ENCODE assay signal across 18 cellular contexts in genomic region chr4:168812806-168813205, GRCh38.
A peak's percentile ranks its signal among the peaks of the same experiment; 100 is the strongest.
DNase-seq lines count a peak whose midpoint lies in the region; ATAC-seq and TF ChIP-seq lines count a peak whose summit lies in the region.
"Had no signal": no experiment of that assay in that cellular context is flagged by ENCODE, and none has a peak within 500 bp of the region (broad histone marks: within the 10 kb centered on the region; RNA-seq: fewer than 3 reads in every experiment).

No MANE protein-coding gene starts in this region.

- peaks cover 0 to 47% (median 23%) of the 10 kb centered on the region in 12 donors for H3K4me1 ChIP-seq in heart left ventricle
- H3K4me1 ChIP-seq in uterus: no peaks in the 10 kb centered on the region
- no peaks in the 10 kb centered on the region for H3K4me1 ChIP-seq in effector memory CD4-positive, alpha-beta T cell (ENCODE audit: control insufficient read depth, insufficient read depth, low read length, poor library complexity, severe bottlenecking)

- H3K27me3 Mint-ChIP-seq in osteocyte (ENCODE audit: unreplicated experiment): no peaks in the 10 kb centered on the region
- peaks cover 27% of the 10 kb centered on the region for H3K27me3 Mint-ChIP-seq in activated naive CD4-positive, alpha-beta T cell treated with anti-CD3 and anti-CD28 coated beads, Interleukin-2, amount 10 ng/mL, durations not matched to agents 7 days and 5 days

- intact Hi-C loops in heart left ventricle (cut with DNase I): no loop called here
- intact Hi-C loops in cardiac septum (cut with DNase I): loop anchor here (10.0 kb wide), 1 partner anchor 228 kb away; no protein-coding TSS in a partner anchor
- intact Hi-C loops in uterus (cut with DNase I; ENCODE audit: low total_unique reads): loop anchor here (10.0 kb wide), 1 partner anchor 98 kb away; no protein-coding TSS in a partner anchor

- no peak overlapping the region for H3K4me3 ChIP-seq in heart left ventricle
- H3K4me3 ChIP-seq in uterus: no peak overlapping the region
- H3K4me3 ChIP-seq in effector memory CD4-positive, alpha-beta T cell (ENCODE audit: insufficient read depth, low read depth, low read length, poor library complexity, severe bottlenecking): no peak overlapping the region
- H3K4me3 ChIP-seq: PC-9 had no signal

- ATAC-seq in heart left ventricle: no peak
- ATAC-seq in HG02981 (IDR thresholded peaks at IDR 0.05; ENCODE audit: unreplicated experiment): no peak

- H3K36me3 Mint-ChIP-seq in osteocyte (ENCODE audit: unreplicated experiment): peaks cover 9% of the 10 kb centered on the region
- H3K36me3 Mint-ChIP-seq in activated naive CD4-positive, alpha-beta T cell treated with anti-CD3 and anti-CD28 coated beads, Interleukin-2, amount 10 ng/mL, durations not matched to agents 7 days and 5 days: no peaks in the 10 kb centered on the region
- H3K36me3 Mint-ChIP-seq: activated naive CD8-positive, alpha-beta T cell had no signal

- H3K9me3 Mint-ChIP-seq in osteocyte (ENCODE audit: unreplicated experiment): no peaks in the 10 kb centered on the region
- H3K9me3 Mint-ChIP-seq in activated naive CD4-positive, alpha-beta T cell treated with anti-CD3 and anti-CD28 coated beads, Interleukin-2, amount 10 ng/mL, durations not matched to agents 7 days and 5 days: no peaks in the 10 kb centered on the region
- H3K9me3 Mint-ChIP-seq: CD4-positive, alpha-beta T cell had no signal

- DNase-seq in heart left ventricle (no peak), cardiac septum (ENCODE audit: low spot score) (no peak), fibroblast of peridontal ligament (ENCODE audit: extremely low read depth) (peak; percentile 36), osteocyte (ENCODE audit: extremely low spot score, unreplicated experiment) (no peak), uterus (no peak)
- DNase-seq in activated naive CD4-positive, alpha-beta T cell treated with anti-CD3 and anti-CD28 coated beads, Interleukin-2, amount 10 ng/mL, durations not matched to agents 7 days and 5 days: no peak
- DNase-seq in effector memory CD4-positive, alpha-beta T cell: no peak
- DNase-seq: 8988T; activated T-cell treated with anti-CD3 and anti-CD28 coated beads for 4 hours; CD4-positive, alpha-beta T cell; erythroblast; Karpas-422; NCI-H510A; PC-9; T-helper 2 cell had no signal

- peak overlapping the region; percentile 41 for H3K4me3 Mint-ChIP-seq in osteocyte (ENCODE audit: unreplicated experiment)
- H3K4me3 Mint-ChIP-seq in activated naive CD4-positive, alpha-beta T cell treated with anti-CD3 and anti-CD28 coated beads, Interleukin-2, amount 10 ng/mL, durations not matched to agents 7 days and 5 days: no peak overlapping the region
- H3K4me3 Mint-ChIP-seq: activated naive CD8-positive, alpha-beta T cell; CD4-positive, alpha-beta T cell had no signal

- H3K27ac ChIP-seq in heart left ventricle: peak overlapping the region in 9 of 12 donors; percentile 31 to 89 (median 50)
- peak overlapping the region; percentile 89 to 92 for H3K27ac ChIP-seq in uterus
- no peak overlapping the region for H3K27ac ChIP-seq in effector memory CD4-positive, alpha-beta T cell (ENCODE audit: insufficient read depth, low read length, poor library complexity, severe bottlenecking)
- H3K27ac ChIP-seq: parathyroid adenoma, PC-9 had no signal

- H3K9me3 ChIP-seq in heart left ventricle (no peaks in the 10 kb centered on the region), uterus (no peaks in the 10 kb centered on the region)
- H3K9me3 ChIP-seq in effector memory CD4-positive, alpha-beta T cell (ENCODE audit: control insufficient read depth, low read length): no peaks in the 10 kb centered on the region

- no peaks in the 10 kb centered on the region for H3K36me3 ChIP-seq in heart left ventricle
- no peaks in the 10 kb centered on the region for H3K36me3 ChIP-seq in uterus
- H3K36me3 ChIP-seq in effector memory CD4-positive, alpha-beta T cell (ENCODE audit: control insufficient read depth, insufficient read depth, low read length): no peaks in the 10 kb centered on the region

- H3K27me3 ChIP-seq in heart left ventricle (no peaks in the 10 kb centered on the region), uterus (no peaks in the 10 kb centered on the region)
- H3K27me3 ChIP-seq in effector memory CD4-positive, alpha-beta T cell (replicated peaks; ENCODE audit: control insufficient read depth, insufficient read depth, low read length, poor library complexity, severe bottlenecking): peaks cover 6% of the 10 kb centered on the region

- TF ChIP-seq POLR2A in heart left ventricle (IDR thresholded peaks at IDR 0.05) (no peak), uterus (IDR thresholded peaks at IDR 0.05) (no peak)

- peaks cover 85% of the 10 kb centered on the region for H3K4me1 Mint-ChIP-seq in osteocyte (ENCODE audit: unreplicated experiment)
- no peaks in the 10 kb centered on the region for H3K4me1 Mint-ChIP-seq in activated naive CD4-positive, alpha-beta T cell treated with anti-CD3 and anti-CD28 coated beads, Interleukin-2, amount 10 ng/mL, durations not matched to agents 7 days and 5 days

- no peak for TF ChIP-seq CTCF in heart left ventricle (IDR thresholded peaks at IDR 0.05)
- TF ChIP-seq CTCF in osteocyte (IDR thresholded peaks at IDR 0.05): no peak
- no peak for TF ChIP-seq CTCF in uterus (IDR thresholded peaks at IDR 0.05)

- CTCF ChIA-PET in activated naive CD4-positive, alpha-beta T cell treated with anti-CD3 and anti-CD28 coated beads, Interleukin-2, amount 10 ng/mL, durations not matched to agents 7 days and 5 days (lab: Charles Lee): no interaction called here

- 72 to 81% (median 72%) methylated on average over 6 of the region's 6 CpGs for WGBS in heart left ventricle, 4 donors

- H3K27ac Mint-ChIP-seq in osteocyte (ENCODE audit: unreplicated experiment): peak overlapping the region; percentile 95
- H3K27ac Mint-ChIP-seq in activated naive CD4-positive, alpha-beta T cell treated with anti-CD3 and anti-CD28 coated beads, Interleukin-2, amount 10 ng/mL, durations not matched to agents 7 days and 5 days: no peak overlapping the region
- H3K27ac Mint-ChIP-seq: activated naive CD8-positive, alpha-beta T cell; CD4-positive, alpha-beta T cell had no signal

Comparison
In these comparisons a context has a peak if more than half of its experiments do, and no peak if none do; other contexts are left out.
1. intact Hi-C loops: an anchor here in cardiac septum (10.0 kb wide) and uterus (10.0 kb wide); none called in heart left ventricle.